Comparison of ENCODE assay signal across 30 cellular contexts in genomic region chr6:169954977-169955376, GRCh38.
"Had no signal": no experiment of that assay in that cellular context is flagged by ENCODE, and none has a peak within 500 bp of the region (broad histone marks: within the 10 kb centered on the region; RNA-seq: fewer than 3 reads in every experiment).

No MANE protein-coding gene starts in this region.

- H3K27ac Mint-ChIP-seq: natural killer cell; neural progenitor cell; progenitor cell of endocrine pancreas; stimulated activated memory B cell treated with anti-CD40 and anti-IgM and Interleukin-4, amounts not matched to agents 10 μg/mL and 1 μg/mL and 100 μg/mL, for 72 hours; stimulated activated naive CD8-positive, alpha-beta T cell treated with anti-CD3 and anti-CD28 coated beads, Interleukin-15, amount 100 ng/mL, for 72 hours; type B pancreatic cell had no signal

- H3K79me2 ChIP-seq: parathyroid adenoma had no signal

- H2AFZ ChIP-seq: parathyroid adenoma had no signal

- H3K9me3 ChIP-seq: ovary, psoas muscle, spleen, suprapubic skin, testis, tibial artery, transverse colon, upper lobe of right lung, uterus had no signal

- H3K36me3 ChIP-seq: neural progenitor cell, ovary, spleen, suprapubic skin, tibial artery, transverse colon, upper lobe of right lung, uterus had no signal

- H3K36me3 Mint-ChIP-seq: natural killer cell; neural progenitor cell; stimulated activated memory B cell treated with anti-CD40 and anti-IgM and Interleukin-4, amounts not matched to agents 10 μg/mL and 1 μg/mL and 100 μg/mL, for 72 hours; type B pancreatic cell had no signal

- H3K27me3 ChIP-seq: neural progenitor cell, ovary, testis, transverse colon, upper lobe of right lung, uterus had no signal

- H3K4me3 Mint-ChIP-seq: natural killer cell; nephron; neural progenitor cell; stimulated activated memory B cell treated with anti-CD40 and anti-IgM and Interleukin-4, amounts not matched to agents 10 μg/mL and 1 μg/mL and 100 μg/mL, for 72 hours; stimulated activated naive CD8-positive, alpha-beta T cell treated with anti-CD3 and anti-CD28 coated beads, Interleukin-15, amount 100 ng/mL, for 72 hours; type B pancreatic cell had no signal

- ATAC-seq: natural killer cell; psoas muscle; right cardiac atrium; sciatic nerve; stimulated activated memory B cell treated with anti-CD40 and anti-IgM and Interleukin-4, amounts not matched to agents 10 μg/mL and 1 μg/mL and 100 μg/mL, for 72 hours; stimulated activated naive CD8-positive, alpha-beta T cell treated with anti-CD3 and anti-CD28 coated beads, Interleukin-15, amount 100 ng/mL, for 72 hours; stimulated activated naive CD8-positive, alpha-beta T cell treated with anti-CD3 and anti-CD28 coated beads, Interleukin-15, Interleukin-2, amounts not matched to agents 100 U/mL and 50 U/mL, for 24 hours had no signal

- H3K4me3 ChIP-seq: neural progenitor cell, ovary, psoas muscle, skin epidermis, smooth muscle cell, spleen, suprapubic skin, testis, tibial artery, transverse colon, upper lobe of right lung, uterus had no signal

- H3K4me2 ChIP-seq: neural progenitor cell, smooth muscle cell had no signal

- H3K9ac ChIP-seq: neural progenitor cell, parathyroid adenoma had no signal

- H3K27ac ChIP-seq: neural progenitor cell, ovary, parathyroid adenoma, psoas muscle, skin epidermis, suprapubic skin, testis, tibial artery, transverse colon, upper lobe of right lung, uterus had no signal

- H3K9me3 Mint-ChIP-seq: natural killer cell; stimulated activated memory B cell treated with anti-CD40 and anti-IgM and Interleukin-4, amounts not matched to agents 10 μg/mL and 1 μg/mL and 100 μg/mL, for 72 hours; stimulated activated naive CD8-positive, alpha-beta T cell treated with anti-CD3 and anti-CD28 coated beads, Interleukin-15, amount 100 ng/mL, for 72 hours had no signal

- H3K27me3 Mint-ChIP-seq: stimulated activated naive CD8-positive, alpha-beta T cell treated with anti-CD3 and anti-CD28 coated beads, Interleukin-15, amount 100 ng/mL, for 72 hours; type B pancreatic cell had no signal

- DNase-seq: natural killer cell; occipital lobe; ovary; posterior cingulate gyrus; psoas muscle; stimulated activated CD4-positive, alpha-beta T cell treated with anti-CD3 and anti-CD28 coated beads, Interleukin-12 subunit alpha, Interleukin-12 subunit beta, amount 100 ng/mL, for 4 hours; stimulated activated CD4-positive, alpha-beta T cell treated with anti-CD3 and anti-CD28 coated beads, Interleukin-1b, Interleukin-23, amount 100 ng/mL, for 48 hours; stimulated activated CD4-positive, alpha-beta T cell treated with anti-CD3 and anti-CD28 coated beads, Interleukin-4, amount 100 ng/mL, for 1 hour; stimulated activated CD4-positive, alpha-beta T cell treated with anti-CD3 and anti-CD28 coated beads, Interleukin-4, amount 100 ng/mL, for 4 hours; stimulated activated naive CD4-positive, alpha-beta T cell; stimulated activated naive CD8-positive, alpha-beta T cell treated with anti-CD3 and anti-CD28 coated beads, Interleukin-15, amount 100 ng/mL, for 72 hours; stimulated activated naive CD8-positive, alpha-beta T cell treated with anti-CD3 and anti-CD28 coated beads, Interleukin-15, Interleukin-2, amounts not matched to agents 100 U/mL and 50 U/mL, for 24 hours; substantia nigra; testis; transverse colon; upper lobe of right lung; uterus had no signal

- H3K4me1 ChIP-seq: neural progenitor cell, parathyroid adenoma, psoas muscle, testis, tibial artery, uterus had no signal
